ENCODE assay signal across 23 cellular contexts in genomic region chr13:109362606-109363005, GRCh38.
DNase-seq lines count a peak whose midpoint lies in the region; ATAC-seq and TF ChIP-seq lines count a peak whose summit lies in the region.
"Had no signal": no experiment of that assay in that cellular context is flagged by ENCODE, and none has a peak within 500 bp of the region (broad histone marks: within the 10 kb centered on the region; RNA-seq: fewer than 3 reads in every experiment).

No MANE protein-coding gene starts in this region.

- H3K4me1 Mint-ChIP-seq in glutamatergic neuron (ENCODE audit: low read depth, unreplicated experiment): peaks cover 23% of the 10 kb centered on the region
- H3K4me1 Mint-ChIP-seq: CD4-positive, alpha-beta memory T cell had no signal

- no peak for TF ChIP-seq RAD21 in SK-N-SH (IDR thresholded peaks at IDR 0.05; ENCODE audit: low read length)

- CTCF ChIA-PET in SK-N-SH (lab: Yijun Ruan, JAX): interaction anchor here (0.8 to 1.4 kb wide), 2 partner anchors 14 to 18 kb away, joined by 3 read pairs; no protein-coding TSS in a partner anchor

- peaks cover 2% of the 10 kb centered on the region for H3K27me3 Mint-ChIP-seq in glutamatergic neuron (ENCODE audit: unreplicated experiment)
- H3K27me3 Mint-ChIP-seq: CD4-positive, alpha-beta memory T cell had no signal

- H3K27ac ChIP-seq in SK-N-SH (ENCODE audit: low read depth in 2 of 2, low read length in 1 of 2): peak overlapping the region in 1 of 2 experiments; percentile 96; a peak in 2 of 4 replicates
- H3K27ac ChIP-seq: A549, GM23248 had no signal

- no peaks in the 10 kb centered on the region for H4K20me1 ChIP-seq in SK-N-SH (ENCODE audit: insufficient read depth)

- H3K27me3 ChIP-seq in SK-N-SH (ENCODE audit: insufficient read depth): no peaks in the 10 kb centered on the region

- H2AFZ ChIP-seq in SK-N-SH (ENCODE audit: low read depth): no peak overlapping the region
- H2AFZ ChIP-seq: GM23248 had no signal

- WGBS in SK-N-SH (ENCODE audit: low lambda C conversion rate): 41% methylated on average over 2 of the region's 2 CpGs

- H3K4me2 ChIP-seq in SK-N-SH: no peak overlapping the region
- H3K4me2 ChIP-seq: A549 had no signal

- no peaks in the 10 kb centered on the region for H3K9me2 ChIP-seq in SK-N-SH

- H3K9me3 ChIP-seq in SK-N-SH: no peaks in the 10 kb centered on the region
- H3K9me3 ChIP-seq: A549 had no signal

- H3K4me3 ChIP-seq in SK-N-SH (ENCODE audit: low read depth in 2 of 2, low read length in 1 of 2): no peak overlapping the region
- H3K4me3 ChIP-seq: A549, GM12878, GM23248 had no signal

- no peaks in the 10 kb centered on the region for H3K79me2 ChIP-seq in SK-N-SH (ENCODE audit: insufficient read depth)

- peak overlapping the region; percentile 13 for H3K27ac Mint-ChIP-seq in glutamatergic neuron (ENCODE audit: unreplicated experiment)
- H3K27ac Mint-ChIP-seq: CD4-positive, alpha-beta memory T cell; H9; HFFc6 had no signal

- TF ChIP-seq CTCF in SK-N-SH (IDR thresholded peaks at IDR 0.05) (no peak), glutamatergic neuron (IDR thresholded peaks at IDR 0.05; ENCODE audit: partially characterized antibody, unreplicated experiment) (no peak)

- DNase-seq in SK-N-SH (peak; percentile 31), SK-N-DZ (ENCODE audit: low spot score) (peak; percentile 68), glutamatergic neuron (no peak)
- DNase-seq: 8988T; ACHN; AML-193; C1 segment of cervical spinal cord; Calu3; CD4-positive, alpha-beta memory T cell; COR-L47; DMS79; EL; GDM1; H9; HFFc6 had no signal

- H3K4me1 ChIP-seq in SK-N-SH (ENCODE audit: control insufficient read depth in 1 of 2, insufficient read depth in 2 of 2, low read depth in 1 of 2, low read length in 1 of 2): peaks cover 0 to 27% of the 10 kb centered on the region in 2 experiments; a peak in 2 of 4 replicates
- H3K4me1 ChIP-seq: A549 had no signal

- H3K36me3 ChIP-seq in SK-N-SH (replicated peaks in 1 of 2; ENCODE audit: control insufficient read depth in 1 of 2, insufficient read depth in 2 of 2, low read length in 1 of 2): no peaks in the 10 kb centered on the region

- no peak overlapping the region for H3K9ac ChIP-seq in SK-N-SH
- H3K9ac ChIP-seq: GM23248 had no signal

- TF ChIP-seq EP300 in SK-N-SH (IDR thresholded peaks at IDR 0.05; ENCODE audit: borderline replicate concordance in 1 of 2, low read depth in 1 of 2, low read length in 1 of 2): no peak

- no peaks in the 10 kb centered on the region for H3F3A ChIP-seq in SK-N-SH (replicated peaks; ENCODE audit: insufficient read depth)

- POLR2A ChIA-PET in SK-N-SH (lab: Yijun Ruan, JAX): no interaction called here

- no peak for ATAC-seq in SK-N-SH treated with all-trans-retinoic acid at 6 μM for 48 hours
- no peak for ATAC-seq in HG03571 (IDR thresholded peaks at IDR 0.05; ENCODE audit: unreplicated experiment)
- no peak for ATAC-seq in HG03432 (IDR thresholded peaks at IDR 0.05; ENCODE audit: unreplicated experiment)
- no peak for ATAC-seq in esophagus mucosa
- ATAC-seq: A549, GM12878, HCT116 had no signal

- peaks cover 4% of the 10 kb centered on the region for H3K9me3 Mint-ChIP-seq in glutamatergic neuron (ENCODE audit: unreplicated experiment)
- H3K9me3 Mint-ChIP-seq: HFFc6 had no signal

- no peaks in the 10 kb centered on the region for H3K36me3 Mint-ChIP-seq in glutamatergic neuron (ENCODE audit: unreplicated experiment)
- H3K36me3 Mint-ChIP-seq: CD4-positive, alpha-beta memory T cell had no signal

- H3K4me3 Mint-ChIP-seq in glutamatergic neuron (ENCODE audit: unreplicated experiment): no peak overlapping the region
- H3K4me3 Mint-ChIP-seq: CD4-positive, alpha-beta memory T cell; H9; HFFc6 had no signal

TF ChIP-seq in SK-N-SH, 30 proteins besides CTCF, POLR2A, EP300 and RAD21 (continues in another document):
- no peak for TF ChIP-seq MXI1 (IDR thresholded peaks at IDR 0.05; ENCODE audit: low read depth, low read length)
- TF ChIP-seq GABPA (IDR thresholded peaks at IDR 0.05; ENCODE audit: low read depth): no peak
- no peak for TF ChIP-seq ZBTB33 (IDR thresholded peaks at IDR 0.05; ENCODE audit: borderline replicate concordance, low read depth)
- no peak for TF ChIP-seq POLR2AphosphoS5 (IDR thresholded peaks at IDR 0.05; ENCODE audit: low read depth, low read length)
- TF ChIP-seq FOXM1 (IDR thresholded peaks at IDR 0.05; ENCODE audit: low read depth): no peak

TF ChIP-seq in SK-N-SH treated with all-trans-retinoic acid at 6 μM for 48 hours, 23 proteins besides CTCF, POLR2A, EP300 and RAD21:
- TF ChIP-seq BACH2 (CRISPR knock-in tag; IDR thresholded peaks at IDR 0.05; ENCODE audit: borderline replicate concordance): no peak
TF ChIP-seq in SK-N-SH treated with all-trans-retinoic acid at 6 μM for 48 hours: peak in this region for 0.
